ENCODE assay signal across 14 cellular contexts in the genomic region with DNA sequence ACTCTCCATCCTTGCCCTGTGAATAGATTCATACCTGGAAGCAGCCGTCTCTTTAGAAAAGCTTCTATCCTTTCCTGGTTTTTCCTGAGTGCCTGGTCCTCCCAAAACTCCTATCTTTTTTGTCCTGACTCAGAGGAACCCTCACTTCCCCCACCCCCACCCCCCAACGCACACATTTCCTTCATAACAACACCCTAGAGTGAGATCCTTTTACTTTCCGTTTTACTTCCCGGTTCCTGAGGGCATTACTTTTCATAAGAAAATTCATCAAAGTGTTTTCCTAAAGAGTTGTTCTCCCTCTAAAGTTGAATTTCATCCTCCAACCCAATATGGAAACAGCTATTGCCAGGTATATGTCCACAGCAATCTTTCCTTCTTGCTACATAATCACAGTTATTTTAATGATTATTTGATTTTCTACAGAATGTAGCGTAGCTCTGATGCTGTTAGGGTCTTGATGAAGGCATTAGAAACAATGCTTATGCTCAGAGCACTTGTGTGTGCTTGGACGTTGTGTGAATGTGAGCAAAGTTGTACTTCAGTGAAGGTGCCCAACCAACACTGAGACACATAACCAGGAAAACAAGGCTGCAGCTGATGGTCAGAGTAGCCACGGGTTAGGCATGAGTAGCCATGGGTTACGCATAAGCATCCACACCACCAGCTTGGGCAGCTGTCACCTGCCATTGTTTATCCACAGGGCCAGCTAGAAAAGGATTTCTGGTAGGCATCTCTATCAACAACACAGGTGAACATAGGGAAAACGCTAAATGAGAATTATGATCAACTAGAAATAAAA.
DNase-seq lines count a peak whose midpoint lies in the region; ATAC-seq lines count a peak whose summit lies in the region.
"Had no signal": no experiment of that assay in that cellular context is flagged by ENCODE, and none has a peak within 500 bp of the region (broad histone marks: within the 10 kb centered on the region; RNA-seq: fewer than 3 reads in every experiment).

No MANE protein-coding gene starts in this region.

- no peak for DNase-seq in activated T-cell treated with anti-CD3 and anti-CD28 coated beads, Interleukin-2, amount 50 U/mL, for 72 hours
- no peak for DNase-seq in activated T-cell treated with anti-CD3 and anti-CD28 coated beads, Interleukin-2, amount 50 U/mL, for 24 hours
- no peak for DNase-seq in stimulated activated naive B cell treated with anti-CD40 and anti-IgM and Interleukin-4, amounts not matched to agents 10 μg/mL and 1 μg/mL and 100 μg/mL, for 72 hours
- DNase-seq in NCI-H1417 treated with DMSO at 0.1 percent for 48 hours (lab: John Stamatoyannopoulos, UW) (no peak), RKO (ENCODE audit: low spot score) (no peak)
- DNase-seq: activated T-cell treated with anti-CD3 and anti-CD28 coated beads for 4 hours, DMS 273 treated with DMSO at 0.1 percent for 48 hours, mammary epithelial cell, NCI-H2081 treated with DMSO at 0.1 percent for 48 hours, upper lobe of left lung had no signal

- ATAC-seq in activated T-cell treated with anti-CD3 and anti-CD28 coated beads, Interleukin-2, amount 50 U/mL, for 72 hours (replicated peaks in 1 of 2): no peak
- ATAC-seq in HG03108 (IDR thresholded peaks at IDR 0.05; ENCODE audit: unreplicated experiment) (peak; percentile 80), esophagus mucosa (no peak)
- ATAC-seq in activated T-helper 17 cell treated with anti-CD3 and anti-CD28 coated beads, Interleukin-2, amount 50 U/mL, for 72 hours (replicated peaks): no peak
- peak; percentile 48 to 54 for ATAC-seq in stimulated activated naive B cell treated with anti-CD40 and anti-IgM and Interleukin-4, amounts not matched to agents 10 μg/mL and 1 μg/mL and 100 μg/mL, for 72 hours (replicated peaks)
- ATAC-seq: K562 had no signal

- peaks cover 25% of the 10 kb centered on the region for H3K4me1 Mint-ChIP-seq in activated T-cell treated with anti-CD3 and anti-CD28 coated beads, Interleukin-2, amount 50 U/mL, for 72 hours (ENCODE audit: low read depth)
- peaks cover 22% of the 10 kb centered on the region for H3K4me1 Mint-ChIP-seq in activated T-cell treated with anti-CD3 and anti-CD28 coated beads, Interleukin-2, amount 50 U/mL, for 24 hours (ENCODE audit: low read depth)
- peaks cover 13% of the 10 kb centered on the region for H3K4me1 Mint-ChIP-seq in activated T-helper 17 cell treated with anti-CD3 and anti-CD28 coated beads, Interleukin-2, amount 50 U/mL, for 72 hours
- peaks cover 29 to 31% of the 10 kb centered on the region in 2 donors for H3K4me1 Mint-ChIP-seq in stimulated activated naive B cell treated with anti-CD40 and anti-IgM and Interleukin-4, amounts not matched to agents 10 μg/mL and 1 μg/mL and 100 μg/mL, for 72 hours

- H3K27me3 Mint-ChIP-seq in activated T-cell treated with anti-CD3 and anti-CD28 coated beads, Interleukin-2, amount 50 U/mL, for 72 hours (ENCODE audit: low read depth): no peaks in the 10 kb centered on the region
- no peaks in the 10 kb centered on the region for H3K27me3 Mint-ChIP-seq in activated T-cell treated with anti-CD3 and anti-CD28 coated beads, Interleukin-2, amount 50 U/mL, for 24 hours
- no peaks in the 10 kb centered on the region for H3K27me3 Mint-ChIP-seq in activated T-helper 17 cell treated with anti-CD3 and anti-CD28 coated beads, Interleukin-2, amount 50 U/mL, for 72 hours
- no peaks in the 10 kb centered on the region for H3K27me3 Mint-ChIP-seq in stimulated activated naive B cell treated with anti-CD40 and anti-IgM and Interleukin-4, amounts not matched to agents 10 μg/mL and 1 μg/mL and 100 μg/mL, for 72 hours

- H3K4me3 Mint-ChIP-seq in activated T-cell treated with anti-CD3 and anti-CD28 coated beads, Interleukin-2, amount 50 U/mL, for 72 hours: no peak overlapping the region
- no peak overlapping the region for H3K4me3 Mint-ChIP-seq in activated T-cell treated with anti-CD3 and anti-CD28 coated beads, Interleukin-2, amount 50 U/mL, for 24 hours
- no peak overlapping the region for H3K4me3 Mint-ChIP-seq in activated T-helper 17 cell treated with anti-CD3 and anti-CD28 coated beads, Interleukin-2, amount 50 U/mL, for 72 hours
- peak overlapping the region; percentile 58 to 77 for H3K4me3 Mint-ChIP-seq in stimulated activated naive B cell treated with anti-CD40 and anti-IgM and Interleukin-4, amounts not matched to agents 10 μg/mL and 1 μg/mL and 100 μg/mL, for 72 hours

- H3K9me3 Mint-ChIP-seq in activated T-cell treated with anti-CD3 and anti-CD28 coated beads, Interleukin-2, amount 50 U/mL, for 72 hours: peaks cover 0 to 3% of the 10 kb centered on the region in 2 donors
- no peaks in the 10 kb centered on the region for H3K9me3 Mint-ChIP-seq in activated T-cell treated with anti-CD3 and anti-CD28 coated beads, Interleukin-2, amount 50 U/mL, for 24 hours
- peaks cover 4% of the 10 kb centered on the region for H3K9me3 Mint-ChIP-seq in activated T-helper 17 cell treated with anti-CD3 and anti-CD28 coated beads, Interleukin-2, amount 50 U/mL, for 72 hours
- no peaks in the 10 kb centered on the region for H3K9me3 Mint-ChIP-seq in stimulated activated naive B cell treated with anti-CD40 and anti-IgM and Interleukin-4, amounts not matched to agents 10 μg/mL and 1 μg/mL and 100 μg/mL, for 72 hours

- peaks cover 3 to 4% of the 10 kb centered on the region in 2 donors for H3K36me3 Mint-ChIP-seq in activated T-cell treated with anti-CD3 and anti-CD28 coated beads, Interleukin-2, amount 50 U/mL, for 72 hours (ENCODE audit: insufficient read depth in 2 of 2)
- peaks cover 18% of the 10 kb centered on the region for H3K36me3 Mint-ChIP-seq in activated T-cell treated with anti-CD3 and anti-CD28 coated beads, Interleukin-2, amount 50 U/mL, for 24 hours (ENCODE audit: low read depth)
- no peaks in the 10 kb centered on the region for H3K36me3 Mint-ChIP-seq in activated T-helper 17 cell treated with anti-CD3 and anti-CD28 coated beads, Interleukin-2, amount 50 U/mL, for 72 hours (ENCODE audit: low read depth)
- peaks cover 7 to 17% of the 10 kb centered on the region in 2 donors for H3K36me3 Mint-ChIP-seq in stimulated activated naive B cell treated with anti-CD40 and anti-IgM and Interleukin-4, amounts not matched to agents 10 μg/mL and 1 μg/mL and 100 μg/mL, for 72 hours

- H3K27ac Mint-ChIP-seq in activated T-cell treated with anti-CD3 and anti-CD28 coated beads, Interleukin-2, amount 50 U/mL, for 72 hours: peak overlapping the region; percentile 35
- H3K27ac Mint-ChIP-seq in activated T-cell treated with anti-CD3 and anti-CD28 coated beads, Interleukin-2, amount 50 U/mL, for 24 hours: no peak overlapping the region
- peak overlapping the region; percentile 49 for H3K27ac Mint-ChIP-seq in activated T-helper 17 cell treated with anti-CD3 and anti-CD28 coated beads, Interleukin-2, amount 50 U/mL, for 72 hours
- peak overlapping the region; percentile 92 for H3K27ac Mint-ChIP-seq in stimulated activated naive B cell treated with anti-CD40 and anti-IgM and Interleukin-4, amounts not matched to agents 10 μg/mL and 1 μg/mL and 100 μg/mL, for 72 hours

Comparison
In these comparisons a context has a peak if more than half of its experiments do, and no peak if none do; other contexts are left out.
1. ATAC-seq: peak in HG03108 (single experiment) and stimulated activated naive B cell treated with anti-CD40 and anti-IgM and Interleukin-4, amounts not matched to agents 10 μg/mL and 1 μg/mL and 100 μg/mL, for 72 hours (2 of 2); none in activated T-cell treated with anti-CD3 and anti-CD28 coated beads, Interleukin-2, amount 50 U/mL, for 72 hours (0 of 2), activated T-helper 17 cell treated with anti-CD3 and anti-CD28 coated beads, Interleukin-2, amount 50 U/mL, for 72 hours (single experiment) and esophagus mucosa (single experiment).
2. H3K4me3 Mint-ChIP-seq: peak in stimulated activated naive B cell treated with anti-CD40 and anti-IgM and Interleukin-4, amounts not matched to agents 10 μg/mL and 1 μg/mL and 100 μg/mL, for 72 hours (2 of 2); none in activated T-cell treated with anti-CD3 and anti-CD28 coated beads, Interleukin-2, amount 50 U/mL, for 72 hours (0 of 2), activated T-cell treated with anti-CD3 and anti-CD28 coated beads, Interleukin-2, amount 50 U/mL, for 24 hours (single experiment) and activated T-helper 17 cell treated with anti-CD3 and anti-CD28 coated beads, Interleukin-2, amount 50 U/mL, for 72 hours (single experiment).